8 cellular contexts compared by ENCODE assay signal in genomic region chr19:40444181-40445005, GRCh38. TPM values are rescaled to one million over a fixed set of nuclear protein-coding genes. Genes with fewer than 3 reads are reported as not detected.
DNase-seq lines count a peak whose midpoint lies in the region; ATAC-seq, FAIRE-seq and TF ChIP-seq lines count a peak whose summit lies in the region.

Gene SERTAD3 (minus strand): TSS chr19:40444335. CDS start chr19:40442080, 2,255 bp downstream.

- peaks cover 2% of the 10 kb centered on the region for H3K36me3 Mint-ChIP-seq in activated naive CD8-positive, alpha-beta T cell
- H3K36me3 Mint-ChIP-seq in glutamatergic neuron (ENCODE audit: unreplicated experiment): no peaks in the 10 kb centered on the region

- H3K4me3 ChIP-seq in GM12864 (ENCODE audit: low read depth, low read length) (peak within 1 kb of the TSS; percentile 98), pancreas (peak within 1 kb of the TSS; percentile 48 to 78 (median 72)), thyroid gland (replicated peaks in 1 of 3) (peak within 1 kb of the TSS; percentile 38 to 99 (median 74))

- ATAC-seq in HG02623 (IDR thresholded peaks at IDR 0.05; ENCODE audit: unreplicated experiment): peak; percentile 61
- ATAC-seq in pancreas: peak; percentile 81 to 91 (median 85)

- no peaks in the 10 kb centered on the region for H3K9me3 Mint-ChIP-seq in activated naive CD8-positive, alpha-beta T cell (ENCODE audit: low read depth)
- peaks cover 12% of the 10 kb centered on the region for H3K9me3 Mint-ChIP-seq in glutamatergic neuron (ENCODE audit: unreplicated experiment)

- no peak for FAIRE-seq in pancreas (lab: Jason Lieb, UNC)

- TF ChIP-seq POLR2A in thyroid gland (IDR thresholded peaks at IDR 0.05): peak; percentile 92 to 99

- H3K9me3 ChIP-seq in pancreas: no peaks in the 10 kb centered on the region
- no peaks in the 10 kb centered on the region for H3K9me3 ChIP-seq in thyroid gland

- TF ChIP-seq CTCF in GM12864 (IDR thresholded peaks at IDR 0.05; ENCODE audit: low read depth, low read length, missing control alignments) (peak; percentile 46), glutamatergic neuron (IDR thresholded peaks at IDR 0.05; ENCODE audit: partially characterized antibody, unreplicated experiment) (no peak), pancreas (IDR thresholded peaks at IDR 0.05) (no peak), thyroid gland (IDR thresholded peaks at IDR 0.05) (peak in 2 of 6 experiments; percentile 4 to 11)

- H3K36me3 ChIP-seq in pancreas (peaks cover 0 to 11% (median 5%) of the 10 kb centered on the region in 3 donors), thyroid gland (peaks cover 15 to 24% of the 10 kb centered on the region in 2 donors)

- H3K4me3 Mint-ChIP-seq in activated naive CD8-positive, alpha-beta T cell: peak within 1 kb of the TSS; percentile 100
- H3K4me3 Mint-ChIP-seq in glutamatergic neuron (ENCODE audit: unreplicated experiment): peak within 1 kb of the TSS; percentile 99

- H3K27ac ChIP-seq in pancreas (peak within 1 kb of the TSS; percentile 79 to 94 (median 90)), thyroid gland (peak within 1 kb of the TSS; percentile 92 to 98 (median 94))

- no peaks in the 10 kb centered on the region for H3K27me3 Mint-ChIP-seq in activated naive CD8-positive, alpha-beta T cell
- peaks cover 13% of the 10 kb centered on the region for H3K27me3 Mint-ChIP-seq in glutamatergic neuron (ENCODE audit: unreplicated experiment)

- H3K27ac Mint-ChIP-seq in activated naive CD8-positive, alpha-beta T cell: peak within 1 kb of the TSS; percentile 96
- H3K27ac Mint-ChIP-seq in glutamatergic neuron (ENCODE audit: unreplicated experiment): peak within 1 kb of the TSS; percentile 99

- H3K4me1 ChIP-seq in pancreas (peaks cover 0 to 11% (median 0%) of the 10 kb centered on the region in 3 donors), thyroid gland (peaks cover 8 to 28% of the 10 kb centered on the region in 2 donors)

- intact Hi-C loops in pancreas (cut with DNase I): no loop called here
- intact Hi-C loops in thyroid gland (cut with DNase I): loop anchor here (10.0 kb wide), 1 partner anchor 100 kb away; the partner anchor contains the start of genes C19orf47 and PLD3

- H3K27me3 ChIP-seq in pancreas (no peaks in the 10 kb centered on the region), thyroid gland (no peaks in the 10 kb centered on the region)

- DNase-seq in GM12864 (ENCODE audit: low read depth): no peak
- DNase-seq in NCI-H1105 (lab: John Stamatoyannopoulos, UW): peak; percentile 94
- peak; percentile 93 for DNase-seq in SKM-1 (lab: John Stamatoyannopoulos, UW; ENCODE audit: unreplicated experiment)
- DNase-seq in glutamatergic neuron: peak; percentile 99
- peak; percentile 96 to 99 (median 98) for DNase-seq in pancreas
- peak; percentile 98 for DNase-seq in thyroid gland

- 0 to 1% methylated on average over 70 to 74 of the region's 74 CpGs for WGBS in pancreas, 2 donors
- WGBS in thyroid gland, 2 donors: 0% methylated on average over 19 to 28 of the region's 74 CpGs

- H3K4me1 Mint-ChIP-seq in activated naive CD8-positive, alpha-beta T cell (ENCODE audit: low read depth): peaks cover 20% of the 10 kb centered on the region
- H3K4me1 Mint-ChIP-seq in glutamatergic neuron (ENCODE audit: low read depth, unreplicated experiment): peaks cover 5% of the 10 kb centered on the region

RNA-seq across cellular contexts. Expression of gene SERTAD3, which starts in this region (rescaled TPM):
- total RNA-seq in glutamatergic neuron (ENCODE audit: unreplicated experiment) (30.1 TPM), pancreas (10 to 100 TPM in 1 of 6 donors, 1 to 10 TPM in 5; 4.9 to 14.8 (median 7.6) TPM), thyroid gland (10 to 100 TPM; 15.6 to 25.2 (median 20.4) TPM)
- 10 to 100 TPM; 11.2 to 15.0 TPM for polyA plus RNA-seq in pancreas
